ENCODE assay signal across 19 cellular contexts in genomic region chr18:23631312-23631711, GRCh38. TPM values are rescaled to one million over a fixed set of nuclear protein-coding genes. Genes with fewer than 3 reads are reported as not detected.
"Had no signal": no experiment of that assay in that cellular context is flagged by ENCODE, and none has a peak within 500 bp of the region (broad histone marks: within the 10 kb centered on the region; RNA-seq: fewer than 3 reads in every experiment).

No MANE protein-coding gene starts in this region.

- H3K4me1 ChIP-seq: left lung, spleen had no signal

- H3K27me3 ChIP-seq: left lung, spleen, upper lobe of left lung had no signal

- H3K27ac ChIP-seq: epithelial cell of prostate, left lung, spleen, thoracic aorta, upper lobe of left lung had no signal

- H3K36me3 ChIP-seq: left lung, spleen, thoracic aorta, upper lobe of left lung had no signal

- H3K9me3 Mint-ChIP-seq: activated T-helper 1 cell treated with anti-CD3 and anti-CD28 coated beads, Interleukin-12 subunit alpha, Interleukin-12 subunit beta, Interleukin-2, Interleukin-4 antibody, amounts not matched to agents 30 ng/mL and 10 ng/mL and 1 ng/mL, durations not matched to agents 14 hours and 24 hours and 36 hours; naive thymus-derived CD8-positive, alpha-beta T cell; stimulated activated naive B cell treated with anti-CD40 and anti-IgM and Interleukin-4, amounts not matched to agents 10 μg/mL and 1 μg/mL and 100 μg/mL, for 72 hours had no signal

- H3K9me3 ChIP-seq: left lung, mucosa of descending colon, spleen, thoracic aorta, upper lobe of left lung had no signal

- H3K36me3 Mint-ChIP-seq: activated naive CD8-positive, alpha-beta T cell; naive thymus-derived CD8-positive, alpha-beta T cell; stimulated activated naive B cell treated with anti-CD40 and anti-IgM and Interleukin-4, amounts not matched to agents 10 μg/mL and 1 μg/mL and 100 μg/mL, for 72 hours had no signal

- DNase-seq: activated CD4-positive, alpha-beta T cell treated with anti-CD3 and anti-CD28 coated beads for 36 hours; activated CD4-positive, alpha-beta T cell treated with anti-CD3 and anti-CD28 coated beads, Interleukin-2, amount 50 U/mL, for 48 hours; activated gamma-delta T cell treated with Interleukin-2 at 50 U/mL for 16 hours; activated T-cell treated with anti-CD3 and anti-CD28 coated beads for 4 hours; amniotic stem cell; left lung; mucosa of descending colon; naive thymus-derived CD8-positive, alpha-beta T cell; spleen; stimulated activated naive B cell treated with anti-CD40 and anti-IgM and Interleukin-4, amounts not matched to agents 10 μg/mL and 1 μg/mL and 100 μg/mL, for 72 hours; SW 1271; T-helper 2 cell; upper lobe of left lung had no signal

- ATAC-seq: activated CD4-positive, alpha-beta T cell treated with anti-CD3 and anti-CD28 coated beads for 36 hours; left lung; mucosa of descending colon; naive thymus-derived CD8-positive, alpha-beta T cell; sciatic nerve; stimulated activated naive B cell treated with anti-CD40 and anti-IgM and Interleukin-4, amounts not matched to agents 10 μg/mL and 1 μg/mL and 100 μg/mL, for 72 hours had no signal

- H3K4me3 Mint-ChIP-seq: activated CD4-positive, alpha-beta T cell treated with anti-CD3 and anti-CD28 coated beads for 36 hours; activated naive CD8-positive, alpha-beta T cell; activated T-helper 1 cell treated with anti-CD3 and anti-CD28 coated beads, Interleukin-12 subunit alpha, Interleukin-12 subunit beta, Interleukin-2, Interleukin-4 antibody, amounts not matched to agents 30 ng/mL and 10 ng/mL and 1 ng/mL, durations not matched to agents 14 hours and 24 hours and 36 hours; naive thymus-derived CD8-positive, alpha-beta T cell; stimulated activated naive B cell treated with anti-CD40 and anti-IgM and Interleukin-4, amounts not matched to agents 10 μg/mL and 1 μg/mL and 100 μg/mL, for 72 hours had no signal

- H3K27ac Mint-ChIP-seq: activated CD4-positive, alpha-beta T cell treated with anti-CD3 and anti-CD28 coated beads for 36 hours; activated naive CD8-positive, alpha-beta T cell; activated T-helper 1 cell treated with anti-CD3 and anti-CD28 coated beads, Interleukin-12 subunit alpha, Interleukin-12 subunit beta, Interleukin-2, Interleukin-4 antibody, amounts not matched to agents 30 ng/mL and 10 ng/mL and 1 ng/mL, durations not matched to agents 14 hours and 24 hours and 36 hours; naive thymus-derived CD8-positive, alpha-beta T cell; stimulated activated naive B cell treated with anti-CD40 and anti-IgM and Interleukin-4, amounts not matched to agents 10 μg/mL and 1 μg/mL and 100 μg/mL, for 72 hours had no signal

- H3K4me1 Mint-ChIP-seq: stimulated activated naive B cell treated with anti-CD40 and anti-IgM and Interleukin-4, amounts not matched to agents 10 μg/mL and 1 μg/mL and 100 μg/mL, for 72 hours had no signal

- FAIRE-seq: frontal cortex had no signal

- H3K4me3 ChIP-seq: left lung, mucosa of descending colon, spleen, thoracic aorta, upper lobe of left lung had no signal

RNA-seq across cellular contexts. Expression of gene ANKRD29, which starts 31.4 kb away (rescaled TPM):
- total RNA-seq: activated T-helper 1 cell treated with anti-CD3 and anti-CD28 coated beads, Interleukin-12 subunit alpha, Interleukin-12 subunit beta, Interleukin-2, Interleukin-4 antibody, amounts not matched to agents 30 ng/mL and 10 ng/mL and 1 ng/mL, durations not matched to agents 14 hours and 24 hours and 36 hours; naive thymus-derived CD8-positive, alpha-beta T cell had no signal
- polyA plus RNA-seq: naive thymus-derived CD8-positive, alpha-beta T cell had no signal

RNA-seq across cellular contexts. Expression of gene LAMA3, which starts 57.9 kb away (rescaled TPM):
- total RNA-seq: activated T-helper 1 cell treated with anti-CD3 and anti-CD28 coated beads, Interleukin-12 subunit alpha, Interleukin-12 subunit beta, Interleukin-2, Interleukin-4 antibody, amounts not matched to agents 30 ng/mL and 10 ng/mL and 1 ng/mL, durations not matched to agents 14 hours and 24 hours and 36 hours; naive thymus-derived CD8-positive, alpha-beta T cell had no signal
- polyA plus RNA-seq: naive thymus-derived CD8-positive, alpha-beta T cell had no signal
